Comparison of ENCODE assay signal across 28 cellular contexts in genomic region chrX:41604154-41604553, GRCh38.
DNase-seq lines count a peak whose midpoint lies in the region; ATAC-seq, FAIRE-seq and TF ChIP-seq lines count a peak whose summit lies in the region.
"Had no signal": no experiment of that assay in that cellular context is flagged by ENCODE, and none has a peak within 500 bp of the region (broad histone marks: within the 10 kb centered on the region; RNA-seq: fewer than 3 reads in every experiment).

No MANE protein-coding gene starts in this region.

- H3K9me3 ChIP-seq in HUES48 (ENCODE audit: control insufficient read depth, insufficient read depth, low read length), result no peaks in the 10 kb centered on the region
- H3K9me3 ChIP-seq in mucosa of rectum (ENCODE audit: control insufficient read depth in 2 of 2, low read length in 2 of 2), result no peaks in the 10 kb centered on the region
- H3K9me3 ChIP-seq: BLaER1, colonic mucosa, MG63, SJSA1, thyroid gland, uterus had no signal

- H3K36me3 Mint-ChIP-seq in WTC11, result peaks cover 4% of the 10 kb centered on the region
- H3K36me3 Mint-ChIP-seq in natural killer cell treated with Interleukin-12 subunit alpha and Interleukin-12 subunit beta and Interleukin-15 and Interleukin-18, amount 100 ng/mL, for 72 hours, result no peaks in the 10 kb centered on the region

- no peaks in the 10 kb centered on the region for H3K27me3 Mint-ChIP-seq in WTC11 (ENCODE audit: low read depth)
- H3K27me3 Mint-ChIP-seq in natural killer cell treated with Interleukin-12 subunit alpha and Interleukin-12 subunit beta and Interleukin-15 and Interleukin-18, amount 100 ng/mL, for 72 hours, result peaks cover 0 to 8% of the 10 kb centered on the region in 2 donors
- H3K27me3 Mint-ChIP-seq: activated CD8-positive, alpha-beta memory T cell treated with anti-CD3 and anti-CD28 coated beads, Interleukin-2, amount 10 ng/mL, durations not matched to agents 7 days and 5 days; activated naive CD8-positive, alpha-beta T cell treated with anti-CD3 and anti-CD28 coated beads for 36 hours; effector memory CD8-positive, alpha-beta T cell had no signal

- H3K27ac Mint-ChIP-seq in WTC11, result peak overlapping the region; percentile 95
- H3K27ac Mint-ChIP-seq in natural killer cell treated with Interleukin-12 subunit alpha and Interleukin-12 subunit beta and Interleukin-15 and Interleukin-18, amount 100 ng/mL, for 72 hours, result no peak overlapping the region
- H3K27ac Mint-ChIP-seq: activated CD8-positive, alpha-beta memory T cell treated with anti-CD3 and anti-CD28 coated beads, Interleukin-2, amount 10 ng/mL, durations not matched to agents 7 days and 5 days; activated naive CD8-positive, alpha-beta T cell treated with anti-CD3 and anti-CD28 coated beads for 36 hours; effector memory CD8-positive, alpha-beta T cell had no signal

- CTCF ChIA-PET in WTC11 (lab: Charles Lee), result no interaction called here

- H3K4me3 Mint-ChIP-seq in WTC11, result no peak overlapping the region
- H3K4me3 Mint-ChIP-seq in natural killer cell treated with Interleukin-12 subunit alpha and Interleukin-12 subunit beta and Interleukin-15 and Interleukin-18, amount 100 ng/mL, for 72 hours, result no peak overlapping the region
- H3K4me3 Mint-ChIP-seq: activated CD8-positive, alpha-beta memory T cell treated with anti-CD3 and anti-CD28 coated beads, Interleukin-2, amount 10 ng/mL, durations not matched to agents 7 days and 5 days; activated naive CD8-positive, alpha-beta T cell treated with anti-CD3 and anti-CD28 coated beads for 36 hours; activated T-cell treated with anti-CD3 and anti-CD28 coated beads, Interleukin-2, amount 50 U/mL, for 4 hours; effector memory CD8-positive, alpha-beta T cell had no signal

- ATAC-seq in WTC11 (no peak), left cardiac atrium (no peak)
- no peak for ATAC-seq in natural killer cell treated with Interleukin-12 subunit alpha and Interleukin-12 subunit beta and Interleukin-15 and Interleukin-18, amount 100 ng/mL, for 72 hours
- ATAC-seq: activated CD8-positive, alpha-beta memory T cell treated with anti-CD3 and anti-CD28 coated beads, Interleukin-2, amount 10 ng/mL, durations not matched to agents 7 days and 5 days; activated T-cell treated with anti-CD3 and anti-CD28 coated beads, Interleukin-2, amount 50 U/mL, for 4 hours; effector memory CD8-positive, alpha-beta T cell; left lobe of liver; right cardiac atrium had no signal

- DNase-seq in D721Med (ENCODE audit: insufficient read length, low spot score) (no peak), WTC11 (ENCODE audit: low spot score) (no peak), left cardiac atrium (no peak), NOMO-1 (lab: John Stamatoyannopoulos, UW; ENCODE audit: unreplicated experiment in 2 of 2) (no peak)
- DNase-seq in natural killer cell treated with Interleukin-12 subunit alpha and Interleukin-12 subunit beta and Interleukin-15 and Interleukin-18, amount 100 ng/mL, for 72 hours (ENCODE audit: low spot score), result no peak
- DNase-seq: activated CD4-positive, alpha-beta T cell treated with anti-CD3 and anti-CD28 coated beads, Interleukin-2, amount 50 U/mL, for 4 hours; activated CD8-positive, alpha-beta memory T cell treated with anti-CD3 and anti-CD28 coated beads, Interleukin-2, amount 10 ng/mL, durations not matched to agents 7 days and 5 days; activated gamma-delta T cell; activated naive CD8-positive, alpha-beta T cell treated with anti-CD3 and anti-CD28 coated beads for 36 hours; activated T-cell treated with anti-CD3 and anti-CD28 coated beads, Interleukin-2, amount 50 U/mL, for 4 hours; aorta; colonic mucosa; effector memory CD8-positive, alpha-beta T cell; mesenchymal stem cell; MG63; NCI-H1105 treated with DMSO at 0.1 percent for 48 hours; NCI-H187 treated with DMSO at 0.1 percent for 48 hours; NCI-H226; right cardiac atrium; thyroid gland; uterus had no signal

- POLR2A ChIA-PET in WTC11 (lab: Charles Lee), result no interaction called here

- H3K4me1 ChIP-seq in HUES48 (ENCODE audit: control insufficient read depth, insufficient read depth, low read length) (peaks cover 47% of the 10 kb centered on the region), mucosa of rectum (ENCODE audit: control insufficient read depth in 2 of 2, insufficient read depth in 2 of 2, low read length in 2 of 2) (no peaks in the 10 kb centered on the region)
- H3K4me1 ChIP-seq: BLaER1, colonic mucosa, uterus had no signal

- H3K9ac ChIP-seq in HUES48 (ENCODE audit: low read depth, low read length) (0 out of 2 replicates have a peak overlapping the region, but pooled peaks have one; percentile 19), mucosa of rectum (ENCODE audit: low read depth in 1 of 2, low read length in 2 of 2) (no peak overlapping the region)
- H3K9ac ChIP-seq: BLaER1, KMS-11 had no signal

- H3K9me3 Mint-ChIP-seq in WTC11, result no peaks in the 10 kb centered on the region; the same call in 1 of the 2 replicates
- no peaks in the 10 kb centered on the region for H3K9me3 Mint-ChIP-seq in natural killer cell treated with Interleukin-12 subunit alpha and Interleukin-12 subunit beta and Interleukin-15 and Interleukin-18, amount 100 ng/mL, for 72 hours
- H3K9me3 Mint-ChIP-seq: activated naive CD8-positive, alpha-beta T cell treated with anti-CD3 and anti-CD28 coated beads for 36 hours; activated T-cell treated with anti-CD3 and anti-CD28 coated beads, Interleukin-2, amount 50 U/mL, for 4 hours; effector memory CD8-positive, alpha-beta T cell had no signal

- H3K27ac ChIP-seq in HUES48 (ENCODE audit: low read depth, low read length), result peak overlapping the region; percentile 78
- H3K27ac ChIP-seq in mucosa of rectum (ENCODE audit: low read depth in 2 of 2, low read length in 2 of 2), result peak overlapping the region; percentile 13 to 22
- H3K27ac ChIP-seq: BLaER1, cardiac muscle cell, colonic mucosa, KMS-11, thyroid gland, uterus had no signal

- TF ChIP-seq CTCF in D721Med (IDR thresholded peaks at IDR 0.05; ENCODE audit: insufficient read depth, missing control alignments) (no peak), WTC11 (IDR thresholded peaks at IDR 0.05) (no peak)

- intact Hi-C loops in left cardiac atrium (cut with DNase I), result no loop called here

- no peaks in the 10 kb centered on the region for H3K36me3 ChIP-seq in HUES48 (ENCODE audit: control insufficient read depth, insufficient read depth, low read length)
- no peaks in the 10 kb centered on the region for H3K36me3 ChIP-seq in mucosa of rectum (ENCODE audit: control insufficient read depth in 2 of 2, insufficient read depth in 2 of 2, low read length in 2 of 2)
- H3K36me3 ChIP-seq: BLaER1, cardiac muscle cell, colonic mucosa, MG63, SJSA1, thyroid gland, uterus had no signal

- no peak overlapping the region for H3K4me3 ChIP-seq in HUES48 (ENCODE audit: low read depth, low read length)
- no peak overlapping the region for H3K4me3 ChIP-seq in mucosa of rectum (ENCODE audit: low read length in 2 of 2)
- H3K4me3 ChIP-seq: BLaER1, cardiac muscle cell, colonic mucosa, MG63, SJSA1, thyroid gland, uterus had no signal

- H3K4me1 Mint-ChIP-seq in WTC11, result peaks cover 45% of the 10 kb centered on the region
- H3K4me1 Mint-ChIP-seq in natural killer cell treated with Interleukin-12 subunit alpha and Interleukin-12 subunit beta and Interleukin-15 and Interleukin-18, amount 100 ng/mL, for 72 hours (ENCODE audit: low read depth in 2 of 2), result peaks cover 0 to 5% of the 10 kb centered on the region in 2 donors
- H3K4me1 Mint-ChIP-seq: activated CD8-positive, alpha-beta memory T cell treated with anti-CD3 and anti-CD28 coated beads, Interleukin-2, amount 10 ng/mL, durations not matched to agents 7 days and 5 days; activated naive CD8-positive, alpha-beta T cell treated with anti-CD3 and anti-CD28 coated beads for 36 hours had no signal

- H3K27me3 ChIP-seq in HUES48 (ENCODE audit: control insufficient read depth, insufficient read depth, low read length) (no peaks in the 10 kb centered on the region), mucosa of rectum (ENCODE audit: control insufficient read depth in 2 of 2, insufficient read depth in 2 of 2, low read length in 2 of 2) (peaks cover 0 to 4% of the 10 kb centered on the region in 2 donors)
- H3K27me3 ChIP-seq: cardiac muscle cell, colonic mucosa, MG63, SJSA1, thyroid gland had no signal

- FAIRE-seq in D721Med (lab: Jason Lieb, UNC), result peak; percentile 61

TF ChIP-seq in WTC11, 78 proteins besides CTCF, POLR2A, EP300 and RAD21:
- TF ChIP-seq ZBTB43 (CRISPR knock-in tag; IDR thresholded peaks at IDR 0.05) (no peak), PRDM15 (CRISPR knock-in tag; IDR thresholded peaks at IDR 0.05) (peak; percentile 43; the same call in 1 of the 2 replicates)
